In genomic region chr1:75916834-75917233, GRCh38 we compare ENCODE assay signal across 6 cellular contexts. TPM values are rescaled to one million over a fixed set of nuclear protein-coding genes. Genes with fewer than 3 reads are reported as not detected.
"Had no signal": no experiment of that assay in that cellular context is flagged by ENCODE, and none has a peak within 500 bp of the region (broad histone marks: within the 10 kb centered on the region; RNA-seq: fewer than 3 reads in every experiment).

No MANE protein-coding gene starts in this region.

- H3K4me3 ChIP-seq: K562 had no signal

- DNase-seq: IMR-90, KBM-7, KG1 had no signal

RNA-seq across cellular contexts. Expression of gene ASB17, which starts 15.4 kb away (rescaled TPM):
- polyA plus RNA-seq: HepG2, IgD-negative memory B cell, IMR-90, K562 had no signal
